In genomic region chr12:109619002-109619604, GRCh38 we compare ENCODE assay signal across 24 cellular contexts.
"Had no signal": no experiment of that assay in that cellular context is flagged by ENCODE, and none has a peak within 500 bp of the region (broad histone marks: within the 10 kb centered on the region; RNA-seq: fewer than 3 reads in every experiment).

No MANE protein-coding gene starts in this region.

- H3K36me3 ChIP-seq: brain microvascular endothelial cell had no signal

- DNase-seq: activated B cell treated with CpG ODN at 0.5 μM for 24 hours; activated CD4-positive, alpha-beta memory T cell treated with anti-CD3 and anti-CD28 coated beads for 36 hours; activated CD4-positive, alpha-beta T cell treated with anti-CD3 and anti-CD28 coated beads for 1 hour; activated CD4-positive, alpha-beta T cell treated with anti-CD3 and anti-CD28 coated beads, Interleukin-2, amount 10 ng/mL, durations not matched to agents 7 days and 5 days; activated CD8-positive, alpha-beta memory T cell treated with anti-CD3 and anti-CD28 coated beads for 24 hours; activated effector memory CD4-positive, alpha-beta T cell treated with anti-CD3 and anti-CD28 coated beads, Interleukin-2, amount 50 U/mL, for 16 hours; activated naive CD4-positive, alpha-beta T cell treated with anti-CD3 and anti-CD28 coated beads for 36 hours; activated T-cell treated with anti-CD3 and anti-CD28 coated beads, Interleukin-2, amount 50 U/mL, for 4 hours; amygdala; brain microvascular endothelial cell; Karpas-422; MM.1S; NCI-H1105; NCI-H1436 treated with DMSO at 0.1 percent for 48 hours; NCI-H187; NCI-H2081 treated with DMSO at 0.1 percent for 48 hours; NCI-H446; NCI-H524; T-cell; T-helper 2 cell; T1000 had no signal

- FAIRE-seq: RCC 7860, TTC549 had no signal

- H3K4me3 ChIP-seq: SK-N-MC had no signal

- H3K27ac ChIP-seq: brain microvascular endothelial cell, SK-N-MC had no signal

- ATAC-seq: activated T-cell treated with anti-CD3 and anti-CD28 coated beads, Interleukin-2, amount 50 U/mL, for 4 hours; T-cell had no signal
